ENCODE assay signal across 15 cellular contexts in genomic region chr3:71863563-71864190, GRCh38.
DNase-seq lines count a peak whose midpoint lies in the region; ATAC-seq and TF ChIP-seq lines count a peak whose summit lies in the region.
"Had no signal": no experiment of that assay in that cellular context is flagged by ENCODE, and none has a peak within 500 bp of the region (broad histone marks: within the 10 kb centered on the region; RNA-seq: fewer than 3 reads in every experiment).

No MANE protein-coding gene starts in this region.

- H4K5ac ChIP-seq in H9 (ENCODE audit: insufficient read length, low read depth, low read length), result no peak overlapping the region

- peaks cover 11% of the 10 kb centered on the region; the same call in 1 of the 2 replicates for H3K4me1 ChIP-seq in H9 (ENCODE audit: insufficient read depth, low read length)
- H3K4me1 ChIP-seq in iPS-15b (ENCODE audit: control insufficient read depth, insufficient read depth, low read length), result peaks cover 11% of the 10 kb centered on the region
- H3K4me1 ChIP-seq in vagina, result no peaks in the 10 kb centered on the region

- no peak overlapping the region; the same call in 1 of the 2 replicates for H3K14ac ChIP-seq in H9 (ENCODE audit: insufficient read depth, low read length)

- H3K27ac ChIP-seq in H9 (ENCODE audit: insufficient read length, low read depth, low read length), result no peak overlapping the region
- no peak overlapping the region for H3K27ac ChIP-seq in vagina
- H3K27ac ChIP-seq: BLaER1 treated with 17β-estradiol and CSF1 and Interleukin-3, amounts not matched to agents 10 nM and 100 nM had no signal

- H3K4me3 ChIP-seq in iPS-15b (ENCODE audit: low read depth, low read length), result peak overlapping the region; percentile 6
- H3K4me3 ChIP-seq in vagina, result no peak overlapping the region
- H3K4me3 ChIP-seq: BLaER1 treated with 17β-estradiol and CSF1 and Interleukin-3, amounts not matched to agents 10 nM and 100 nM had no signal

- H4K20me1 ChIP-seq in H9 (ENCODE audit: control insufficient read depth, insufficient read depth, insufficient read length), result peaks cover 2% of the 10 kb centered on the region
- H4K20me1 ChIP-seq: BLaER1 treated with 17β-estradiol and CSF1 and Interleukin-3, amounts not matched to agents 10 nM and 100 nM had no signal

- no peak overlapping the region for H2BK120ac ChIP-seq in H9 (ENCODE audit: low read depth, low read length, poor library complexity, severe bottlenecking)

- H3K4me3 Mint-ChIP-seq in H9, result peak overlapping the region in 1 of 2 experiments; percentile 30; a peak in 1 of 5 replicates
- H3K4me3 Mint-ChIP-seq: CD4-positive, CD25-positive, alpha-beta regulatory T cell had no signal

- no peak overlapping the region for H4K91ac ChIP-seq in H9 (ENCODE audit: insufficient read length, low read depth, low read length)

- H4K8ac ChIP-seq in H9 (replicated peaks; ENCODE audit: insufficient read length, low read depth, low read length), result no peak overlapping the region

- no peaks in the 10 kb centered on the region for H3K23me2 ChIP-seq in H9 (ENCODE audit: insufficient read length, low read depth, low read length, poor library complexity, severe bottlenecking)

- H3K79me2 ChIP-seq in H9 (ENCODE audit: insufficient read depth, low read length), result no peaks in the 10 kb centered on the region

- no peaks in the 10 kb centered on the region for H3K36me3 ChIP-seq in iPS-15b (ENCODE audit: control insufficient read depth, insufficient read depth, low read length)
- H3K36me3 ChIP-seq in vagina, result no peaks in the 10 kb centered on the region

- H3T11ph ChIP-seq in H9 (ENCODE audit: low read length), result no peak overlapping the region

- no peak overlapping the region for H3K18ac ChIP-seq in H9 (ENCODE audit: insufficient read length, low read depth, low read length)

- H3K4me1 Mint-ChIP-seq in H9, result peaks cover 29 to 35% of the 10 kb centered on the region in 2 experiments

- peaks cover 2% of the 10 kb centered on the region; the same call in 1 of the 2 replicates for H3K27me3 Mint-ChIP-seq in H9 (ENCODE audit: low read depth)

- no peak overlapping the region for H3K4me2 ChIP-seq in H9 (ENCODE audit: insufficient read depth, insufficient read length, low read length)
- H3K4me2 ChIP-seq: BLaER1 treated with 17β-estradiol and CSF1 and Interleukin-3, amounts not matched to agents 10 nM and 100 nM had no signal

- H3K36me3 Mint-ChIP-seq in H9 (ENCODE audit: insufficient read depth in 1 of 3, low read depth in 3 of 3), result peaks cover 0 to 15% (median 8%) of the 10 kb centered on the region in 3 experiments; a peak in 5 of 7 replicates
- H3K36me3 Mint-ChIP-seq: CD4-positive, CD25-positive, alpha-beta regulatory T cell had no signal

- H3K56ac ChIP-seq in H9 (ENCODE audit: insufficient read length, low read depth, low read length), result no peak overlapping the region

- no peak overlapping the region for H2BK15ac ChIP-seq in H9 (ENCODE audit: low read depth, low read length)

- H3K79me1 ChIP-seq in H9 (ENCODE audit: insufficient read depth, low read depth, low read length, poor library complexity, severe bottlenecking), result no peaks in the 10 kb centered on the region

- no peak overlapping the region for H3K23ac ChIP-seq in H9 (ENCODE audit: insufficient read length, low read depth, low read length)

- peaks cover 7 to 18% of the 10 kb centered on the region in 2 experiments for H3K9me3 Mint-ChIP-seq in H9

- H2BK5ac ChIP-seq in H9 (ENCODE audit: insufficient read length, low read length), result no peak overlapping the region

- DNase-seq in NCI-H82 (lab: John Stamatoyannopoulos, UW) (peak; percentile 7), NCI-H82 treated with DMSO at 0.1 percent for 48 hours (lab: John Stamatoyannopoulos, UW; ENCODE audit: unreplicated experiment) (no peak), H9 (no peak), NCI-H69 (lab: John Stamatoyannopoulos, UW) (peak; percentile 76), vagina (ENCODE audit: extremely low spot score in 2 of 2) (no peak)
- DNase-seq: ACHN; CD4-positive, CD25-positive, alpha-beta regulatory T cell; DMS79 treated with DMSO at 0.1 percent for 48 hours; EL; GDM1 had no signal

- no peak for ATAC-seq in SK-N-SH treated with all-trans-retinoic acid at 6 μM for 48 hours
- ATAC-seq: HCT116, HepG2 had no signal

- no CpG with 5 or more reads among the region's 5 CpGs for WGBS in H9 (ENCODE audit: extremely low coverage, insufficient read length, low lambda C conversion rate)

- H3K27me3 ChIP-seq in H9 (ENCODE audit: insufficient read depth, low read length) (no peaks in the 10 kb centered on the region), iPS-15b (ENCODE audit: control insufficient read depth, insufficient read depth, low read length) (no peaks in the 10 kb centered on the region), vagina (no peaks in the 10 kb centered on the region)
- H3K27me3 ChIP-seq: BLaER1 treated with 17β-estradiol and CSF1 and Interleukin-3, amounts not matched to agents 10 nM and 100 nM had no signal

- TF ChIP-seq CTCF in H9 (conservative IDR thresholded peaks at IDR 0.05) (no peak), vagina (IDR thresholded peaks at IDR 0.05) (no peak)

- H3K9me3 ChIP-seq in H9 (ENCODE audit: control insufficient read depth, low read depth, low read length) (peaks cover 3% of the 10 kb centered on the region), iPS-15b (ENCODE audit: control insufficient read depth, insufficient read depth, low read length) (no peaks in the 10 kb centered on the region), vagina (no peaks in the 10 kb centered on the region)

- H2BK12ac ChIP-seq in H9 (ENCODE audit: insufficient read length, low read depth, low read length), result no peak overlapping the region

- no peak overlapping the region for H2AFZ ChIP-seq in H9 (ENCODE audit: low read length)

- no peak overlapping the region for H2AK5ac ChIP-seq in H9 (ENCODE audit: insufficient read length, low read length)

- no peak for TF ChIP-seq POLR2A in vagina (IDR thresholded peaks at IDR 0.05)

- peak overlapping the region in 2 of 3 experiments; percentile 1 to 81; a peak in 2 of 7 replicates for H3K27ac Mint-ChIP-seq in H9
- H3K27ac Mint-ChIP-seq: CD4-positive, CD25-positive, alpha-beta regulatory T cell had no signal

- H3K9ac ChIP-seq in H9 (ENCODE audit: extremely low read depth, insufficient read length, low read length) (no peak overlapping the region), iPS-15b (ENCODE audit: low read depth, low read length) (no peak overlapping the region)
- H3K9ac ChIP-seq: BLaER1 treated with 17β-estradiol and CSF1 and Interleukin-3, amounts not matched to agents 10 nM and 100 nM had no signal

- intact Hi-C loops in vagina (cut with DNase I), result no loop called here

- H3K4ac ChIP-seq in H9 (ENCODE audit: low read depth, low read length), result no peak overlapping the region

- H2BK20ac ChIP-seq in H9 (ENCODE audit: low read depth, low read length, poor library complexity, severe bottlenecking), result no peak overlapping the region

TF ChIP-seq in SK-N-SH treated with all-trans-retinoic acid at 6 μM for 48 hours, 23 proteins besides CTCF, POLR2A, EP300 and RAD21 (continues in another document):
- no peak for TF ChIP-seq ZFP30 (CRISPR knock-in tag; IDR thresholded peaks at IDR 0.05)
- no peak for TF ChIP-seq POU6F1 (CRISPR knock-in tag; IDR thresholded peaks at IDR 0.05; ENCODE audit: borderline replicate concordance, low read depth)
- TF ChIP-seq SNAI2 (CRISPR knock-in tag; IDR thresholded peaks at IDR 0.05), result no peak
- TF ChIP-seq ZNF70 (CRISPR knock-in tag; IDR thresholded peaks at IDR 0.05), result no peak
- no peak for TF ChIP-seq PATZ1 (CRISPR knock-in tag; IDR thresholded peaks at IDR 0.05; ENCODE audit: borderline replicate concordance)
- no peak for TF ChIP-seq OSR1 (CRISPR knock-in tag; IDR thresholded peaks at IDR 0.05)
- TF ChIP-seq CSDC2 (CRISPR knock-in tag; IDR thresholded peaks at IDR 0.05), result no peak
- TF ChIP-seq ZNF8 (CRISPR knock-in tag; IDR thresholded peaks at IDR 0.05), result no peak
- TF ChIP-seq BACH2 (CRISPR knock-in tag; IDR thresholded peaks at IDR 0.05; ENCODE audit: borderline replicate concordance), result no peak

Comparison
In these comparisons a context has a peak if more than half of its experiments do, and no peak if none do; other contexts are left out.
1. DNase-seq: peak in NCI-H82 (single experiment) and NCI-H69 (single experiment); none in NCI-H82 treated with DMSO at 0.1 percent for 48 hours (single experiment), H9 (single experiment) and vagina (0 of 2).